In genomic region chr3:4816306-4816705, GRCh38 we compare ENCODE assay signal across 23 cellular contexts.
DNase-seq lines count a peak whose midpoint lies in the region; ATAC-seq, FAIRE-seq and TF ChIP-seq lines count a peak whose summit lies in the region.
"Had no signal": no experiment of that assay in that cellular context is flagged by ENCODE, and none has a peak within 500 bp of the region (broad histone marks: within the 10 kb centered on the region; RNA-seq: fewer than 3 reads in every experiment).

No MANE protein-coding gene starts in this region.

- 29% methylated on average over 7 of the region's 7 CpGs for WGBS in K562 (ENCODE audit: insufficient coverage, low coverage, missing lambda C conversion rate)

- intact Hi-C loops in K562 (cut with micrococcal nuclease): no loop called here

- peaks cover 55% of the 10 kb centered on the region for H3K36me3 ChIP-seq in K562 (ENCODE audit: control insufficient read depth, insufficient read depth, low read length)

- H3K9ac ChIP-seq in K562 (ENCODE audit: insufficient read depth in 1 of 2, low read depth in 2 of 2, low read length in 2 of 2): peak overlapping the region; percentile 79 to 85; a peak in 3 of 4 replicates

- in situ Hi-C loops in K562 (cut with MboI): loop anchor here (5.0 kb wide), 1 partner anchor 161 kb away; the partner anchor contains the start of gene BHLHE40

- no peaks in the 10 kb centered on the region for H4K20me1 ChIP-seq in K562 (replicated peaks; ENCODE audit: control insufficient read depth, insufficient read depth, low read length)

- no peak for FAIRE-seq in K562 (lab: Jason Lieb, UNC)
- FAIRE-seq: A204.1, GM12878, GM19239, H1, HTR-8/SVneo had no signal

- POLR2A ChIA-PET in K562 (lab: Yijun Ruan, JAX): interaction anchor here (0.7 to 4.9 kb wide), 8 partner anchors 10 to 342 kb away, joined by 3 to 61 read pairs (median 3); no protein-coding TSS in a partner anchor

- H3K4me3 Mint-ChIP-seq in activated naive CD4-positive, alpha-beta T cell treated with anti-CD3 and anti-CD28 coated beads, Interleukin-2, amount 50 U/mL, for 24 hours: no peak overlapping the region
- H3K4me3 Mint-ChIP-seq: CD4-positive, alpha-beta memory T cell; H9 had no signal

- H3K9me1 ChIP-seq in K562 (ENCODE audit: control insufficient read depth, insufficient read depth, low read length): no peaks in the 10 kb centered on the region

- H3K9me3 Mint-ChIP-seq in activated naive CD4-positive, alpha-beta T cell treated with anti-CD3 and anti-CD28 coated beads, Interleukin-2, amount 50 U/mL, for 24 hours: no peaks in the 10 kb centered on the region

- peak overlapping the region; percentile 96 for H3K4me2 ChIP-seq in K562 (ENCODE audit: insufficient read depth, low read length)

- H3K27me3 ChIP-seq in K562 (ENCODE audit: control insufficient read depth in 2 of 2, insufficient read depth in 2 of 2, low read length in 2 of 2): no peaks in the 10 kb centered on the region

- CTCF ChIA-PET in K562 (lab: Yijun Ruan, JAX; ENCODE audit: low intra/inter-chr PET ratio): no interaction called here

- peak overlapping the region; percentile 69 for H2AFZ ChIP-seq in K562 (ENCODE audit: low read depth, low read length)

- no peaks in the 10 kb centered on the region for H3K27me3 Mint-ChIP-seq in activated naive CD4-positive, alpha-beta T cell treated with anti-CD3 and anti-CD28 coated beads, Interleukin-2, amount 50 U/mL, for 24 hours
- H3K27me3 Mint-ChIP-seq: CD4-positive, alpha-beta memory T cell had no signal

- no peaks in the 10 kb centered on the region for H3K9me3 ChIP-seq in K562 (replicated peaks; ENCODE audit: control insufficient read depth, insufficient read depth, low read depth, low read length)

- ATAC-seq in K562: no peak
- ATAC-seq: GM12878 had no signal

- peaks cover 22 to 77% of the 10 kb centered on the region in 2 experiments for H3K4me1 ChIP-seq in K562 (replicated peaks in 1 of 2; ENCODE audit: control insufficient read depth in 2 of 2, insufficient read depth in 2 of 2, low read length in 2 of 2)

- H3K27ac ChIP-seq in K562 (ENCODE audit: extremely low read depth, low read depth, low read length): peak overlapping the region; percentile 93
- H3K27ac ChIP-seq: C4-2B had no signal

- TF ChIP-seq POLR2A in NB4 (IDR thresholded peaks at IDR 0.05; ENCODE audit: extremely low read depth, insufficient read length): no peak
- no peak for TF ChIP-seq POLR2A in K562 (conservative IDR thresholded peaks at IDR 0.05)

- no peak for TF ChIP-seq EP300 in K562 (IDR thresholded peaks at IDR 0.05; ENCODE audit: low read length)

- DNase-seq in activated naive CD4-positive, alpha-beta T cell (lab: John Stamatoyannopoulos, UW): no peak
- DNase-seq in NB4 (ENCODE audit: low read depth) (no peak), K562 (ENCODE audit: extremely low read depth in 1 of 4, low spot score in 3 of 4) (no peak), CD1c-positive myeloid dendritic cell (ENCODE audit: extremely low spot score) (no peak), NCI-H1436 (lab: John Stamatoyannopoulos, UW) (no peak), iPS-NIHi11 (ENCODE audit: low spot score) (no peak)
- DNase-seq: ACHN; AML-193; CD4-positive, alpha-beta memory T cell; COR-L47; DMS 273 treated with DMSO at 0.1 percent for 48 hours; DMS53; DND-41; EL; H9; IMR-90 had no signal

- peak overlapping the region; percentile 25 for H3K27ac Mint-ChIP-seq in activated naive CD4-positive, alpha-beta T cell treated with anti-CD3 and anti-CD28 coated beads, Interleukin-2, amount 50 U/mL, for 24 hours
- H3K27ac Mint-ChIP-seq: H9 had no signal

- peaks cover 63% of the 10 kb centered on the region for H3K79me2 ChIP-seq in K562 (ENCODE audit: control insufficient read depth, insufficient read depth, low read length)

- BruUV-seq in K562 (replicated peaks; lab: Mats Ljungman, UMichigan): no TSS peak

- TF ChIP-seq CTCF in NB4 (IDR thresholded peaks at IDR 0.05; ENCODE audit: low read depth, low read length) (no peak), K562 (IDR thresholded peaks at IDR 0.05 in 2 of 3, conservative IDR thresholded peaks at IDR 0.05 in 1 of 3; ENCODE audit: insufficient read depth in 2 of 3, low read depth in 1 of 3, low read length in 3 of 3) (no peak)

- H3K4me3 ChIP-seq in NB4 (ENCODE audit: low read depth, low read length) (peak overlapping the region; percentile 9), K562 (peak overlapping the region; percentile 39)
- H3K4me3 ChIP-seq: GM12878 had no signal

- no peak for TF ChIP-seq RAD21 in K562 (CRISPR knock-in tag; conservative IDR thresholded peaks at IDR 0.05 in 1 of 2, IDR thresholded peaks at IDR 0.05 in 1 of 2)

- H3K4me1 Mint-ChIP-seq in activated naive CD4-positive, alpha-beta T cell treated with anti-CD3 and anti-CD28 coated beads, Interleukin-2, amount 50 U/mL, for 24 hours: peaks cover 19% of the 10 kb centered on the region

- peaks cover 41% of the 10 kb centered on the region for H3K36me3 Mint-ChIP-seq in activated naive CD4-positive, alpha-beta T cell treated with anti-CD3 and anti-CD28 coated beads, Interleukin-2, amount 50 U/mL, for 24 hours

TF ChIP-seq in K562, 482 proteins besides CTCF, POLR2A, EP300 and RAD21 (continues in another document):
- TF ChIP-seq NR2C1 (IDR thresholded peaks at IDR 0.05) (no peak), NR2C1 (tag; IDR thresholded peaks at IDR 0.05) (0 out of 2 replicates have a peak, but pooled peaks have one; percentile 16), HNRNPLL (IDR thresholded peaks at IDR 0.05; ENCODE audit: low read depth, low read length, poor library complexity, severe bottlenecking) (no peak), TEAD4 (IDR thresholded peaks at IDR 0.05; ENCODE audit: low read length) (0 out of 2 replicates have a peak, but pooled peaks have one; percentile 8), TEAD4 (CRISPR knock-in tag; IDR thresholded peaks at IDR 0.05; ENCODE audit: borderline replicate concordance) (no peak), ZNF766 (CRISPR knock-in tag; conservative IDR thresholded peaks at IDR 0.05) (0 out of 2 replicates have a peak, but pooled peaks have one; percentile 29), ZNF263 (CRISPR knock-in tag; IDR thresholded peaks at IDR 0.05; ENCODE audit: borderline replicate concordance) (no peak), THRB (CRISPR knock-in tag; conservative IDR thresholded peaks at IDR 0.05) (no peak), ILF3 (IDR thresholded peaks at IDR 0.05; ENCODE audit: borderline replicate concordance) (0 out of 2 replicates have a peak, but pooled peaks have one; percentile 39), LARP7 (IDR thresholded peaks at IDR 0.05) (no peak), RNF219 (CRISPR knock-in tag; IDR thresholded peaks at IDR 0.05) (no peak), HMBOX1 (IDR thresholded peaks at IDR 0.05) (0 out of 2 replicates have a peak, but pooled peaks have one; percentile 16), NFRKB (IDR thresholded peaks at IDR 0.05; ENCODE audit: low read depth) (0 out of 2 replicates have a peak, but pooled peaks have one; percentile 54), NR4A1 (CRISPR knock-in tag; IDR thresholded peaks at IDR 0.05) (no peak), NR4A1 (tag; IDR thresholded peaks at IDR 0.05) (peak; percentile 53; the same call in 1 of the 2 replicates), MYC (IDR thresholded peaks at IDR 0.05; ENCODE audit: low read depth, low read length) (no peak), MYC (CRISPR knock-in tag; IDR thresholded peaks at IDR 0.05; ENCODE audit: borderline replicate concordance, low read depth) (0 out of 2 replicates have a peak, but pooled peaks have one; percentile 50), ZNF444 (CRISPR knock-in tag; IDR thresholded peaks at IDR 0.05) (no peak), L3MBTL2 (IDR thresholded peaks at IDR 0.05) (0 out of 2 replicates have a peak, but pooled peaks have one; percentile 49), EHMT2 (IDR thresholded peaks at IDR 0.05) (0 out of 2 replicates have a peak, but pooled peaks have one; percentile 20), CHD1 (IDR thresholded peaks at IDR 0.05; ENCODE audit: low read length) (peak; percentile 37)
